In the genomic region with DNA sequence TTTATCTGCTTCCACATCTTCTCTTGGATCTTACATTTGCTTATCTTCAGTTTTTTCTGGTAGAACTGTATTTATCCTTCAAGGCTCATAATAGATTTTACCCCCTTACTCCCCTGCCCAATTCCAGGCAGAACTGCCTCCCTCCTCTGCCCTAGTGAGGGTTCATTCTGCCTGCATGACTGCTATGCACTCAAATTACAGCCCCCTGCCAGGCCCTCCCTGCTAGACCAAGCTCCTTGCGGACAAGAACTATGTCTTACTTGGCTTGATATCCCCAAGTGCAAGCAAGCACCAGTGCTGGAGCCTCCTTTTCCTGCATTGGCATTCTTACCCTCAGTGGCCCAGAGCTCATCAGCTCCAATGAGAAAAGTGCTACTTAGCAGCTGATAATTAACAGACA, we compare ENCODE assay signal across 16 cellular contexts. TPM values are rescaled to one million over a fixed set of nuclear protein-coding genes. Genes with fewer than 3 reads are reported as not detected.
DNase-seq lines count a peak whose midpoint lies in the region; ATAC-seq, FAIRE-seq and TF ChIP-seq lines count a peak whose summit lies in the region.
"Had no signal": no experiment of that assay in that cellular context is flagged by ENCODE, and none has a peak within 500 bp of the region (broad histone marks: within the 10 kb centered on the region; RNA-seq: fewer than 3 reads in every experiment).

No MANE protein-coding gene starts in this region.

- CTCF ChIA-PET in activated CD4-positive, alpha-beta memory T cell treated with anti-CD3 and anti-CD28 coated beads for 36 hours (lab: Charles Lee) = interaction anchor here (0.8 to 3.6 kb wide), 6 partner anchors 22 to 213 kb away, joined by 3 to 21 read pairs (median 4); no protein-coding TSS in a partner anchor
- CTCF ChIA-PET in activated CD4-positive, alpha-beta memory T cell treated with anti-CD3 and anti-CD28 coated beads, Interleukin-2, amount 10 ng/mL, durations not matched to agents 7 days and 5 days (lab: Charles Lee) = interaction anchor here (0.9 to 1.3 kb wide), 4 partner anchors 20 to 224 kb away, joined by 3 to 4 read pairs (median 3); no protein-coding TSS in a partner anchor
- CTCF ChIA-PET in H1 (lab: Charles Lee; ENCODE audit: partially characterized antibody) = interaction anchor here (1.0 to 5.2 kb wide), 11 partner anchors 8 to 209 kb away, joined by 3 to 27 read pairs (median 4); no protein-coding TSS in a partner anchor

- no peak overlapping the region for H3K23ac ChIP-seq in H1 (ENCODE audit: insufficient read length)

- TF ChIP-seq RAD21 in H1 (IDR thresholded peaks at IDR 0.05 in 1 of 2, conservative IDR thresholded peaks at IDR 0.05 in 1 of 2; ENCODE audit: low read depth in 2 of 2, low read length in 2 of 2) = no peak

- H3K23me2 ChIP-seq in H1 (ENCODE audit: low read depth, low read length) = no peaks in the 10 kb centered on the region

- DNase-seq in activated CD4-positive, alpha-beta memory T cell treated with anti-CD3 and anti-CD28 coated beads for 36 hours = no peak
- no peak for DNase-seq in activated CD4-positive, alpha-beta memory T cell treated with anti-CD3 and anti-CD28 coated beads, Interleukin-2, amount 10 ng/mL, durations not matched to agents 7 days and 5 days
- DNase-seq in H1 (ENCODE audit: low read depth in 1 of 2, low spot score in 2 of 2) = no peak
- no peak for DNase-seq in gastrocnemius medialis
- DNase-seq in HCEC 1CT = no peak
- no peak for DNase-seq in vagina (ENCODE audit: extremely low spot score in 2 of 2)
- DNase-seq: ACHN; activated CD4-positive, CD25-positive, alpha-beta regulatory T cell treated with anti-CD3 and anti-CD28 coated beads, Interleukin-2, amount 50 U/mL, for 72 hours; erythroblast; kidney; mucosa of descending colon; NCI-H82 had no signal

- 0 out of 2 replicates have a peak overlapping the region, but pooled peaks have one; percentile 3 for H2AK5ac ChIP-seq in H1 (ENCODE audit: low read depth, low read length)

- H3K14ac ChIP-seq in H1 (ENCODE audit: insufficient read length) = no peak overlapping the region

- 6% methylated on average over 1 of the region's 1 CpG; no CpG with 5 or more reads in 1 of the 2 experiments for WGBS in H1 (ENCODE audit: extremely low coverage in 1 of 2, insufficient coverage in 1 of 2, insufficient read length in 1 of 2, insufficient replicate concordance in 2 of 2, low coverage in 1 of 2, low lambda C conversion rate in 2 of 2, missing lambda C conversion rate in 1 of 2), 2 experiments

- no peaks in the 10 kb centered on the region for H3K27me3 Mint-ChIP-seq in activated CD4-positive, alpha-beta memory T cell treated with anti-CD3 and anti-CD28 coated beads for 36 hours
- no peaks in the 10 kb centered on the region for H3K27me3 Mint-ChIP-seq in activated CD4-positive, alpha-beta memory T cell treated with anti-CD3 and anti-CD28 coated beads, Interleukin-2, amount 10 ng/mL, durations not matched to agents 7 days and 5 days
- H3K27me3 Mint-ChIP-seq in IgD-negative memory B cell = no peaks in the 10 kb centered on the region

- TF ChIP-seq CTCF in H1 (IDR thresholded peaks at IDR 0.05; ENCODE audit: control extremely low read depth in 1 of 3, insufficient read depth in 1 of 3, low read depth in 1 of 3, low read length in 3 of 3) = no peak
- no peak for TF ChIP-seq CTCF in gastrocnemius medialis (IDR thresholded peaks at IDR 0.05 in 4 of 5, conservative IDR thresholded peaks at IDR 0.05 in 1 of 5)
- TF ChIP-seq CTCF in vagina (IDR thresholded peaks at IDR 0.05) = no peak

- no peak overlapping the region for H3K4me3 Mint-ChIP-seq in activated CD4-positive, alpha-beta memory T cell treated with anti-CD3 and anti-CD28 coated beads for 36 hours
- H3K4me3 Mint-ChIP-seq in activated CD4-positive, alpha-beta memory T cell treated with anti-CD3 and anti-CD28 coated beads, Interleukin-2, amount 10 ng/mL, durations not matched to agents 7 days and 5 days = no peak overlapping the region
- peak overlapping the region in 1 of 4 donors; percentile 6 for H3K4me3 Mint-ChIP-seq in IgD-negative memory B cell

- intact Hi-C loops in activated CD4-positive, alpha-beta memory T cell treated with anti-CD3 and anti-CD28 coated beads for 36 hours (cut with micrococcal nuclease) = loop anchor here (1.0 kb wide), 1 partner anchor 18 kb away; no protein-coding TSS in a partner anchor
- intact Hi-C loops in gastrocnemius medialis (cut with DNase I; ENCODE audit: low total_unique reads) (no loop called here), vagina (cut with DNase I) (no loop called here)

- H4K91ac ChIP-seq in H1 (replicated peaks; ENCODE audit: insufficient read length, low read length) = no peak overlapping the region

- no peak for FAIRE-seq in H1 (lab: Jason Lieb, UNC)
- FAIRE-seq: colon, kidney had no signal

- H3K9me3 Mint-ChIP-seq in activated CD4-positive, alpha-beta memory T cell treated with anti-CD3 and anti-CD28 coated beads for 36 hours = no peaks in the 10 kb centered on the region
- H3K9me3 Mint-ChIP-seq in activated CD4-positive, alpha-beta memory T cell treated with anti-CD3 and anti-CD28 coated beads, Interleukin-2, amount 10 ng/mL, durations not matched to agents 7 days and 5 days = no peaks in the 10 kb centered on the region
- no peaks in the 10 kb centered on the region for H3K9me3 Mint-ChIP-seq in IgD-negative memory B cell

- POLR2A ChIA-PET in activated CD4-positive, alpha-beta memory T cell treated with anti-CD3 and anti-CD28 coated beads for 36 hours (lab: Charles Lee) = interaction anchor here (1.1 to 2.6 kb wide), 2 partner anchors 17 to 30 kb away, joined by 3 to 14 read pairs; partner anchors contain the start of gene MAPKAPK2
- POLR2A ChIA-PET in activated CD4-positive, alpha-beta memory T cell treated with anti-CD3 and anti-CD28 coated beads, Interleukin-2, amount 10 ng/mL, durations not matched to agents 7 days and 5 days (lab: Charles Lee) = interaction anchor here (1.2 to 2.2 kb wide), 3 partner anchors 9 to 16 kb away, joined by 5 to 18 read pairs (median 11); no protein-coding TSS in a partner anchor
- POLR2A ChIA-PET in H1 (lab: Charles Lee; ENCODE audit: partially characterized antibody) = interaction anchor here (0.9 to 1.4 kb wide), 4 partner anchors 9 to 347 kb away, joined by 3 to 6 read pairs (median 3); no protein-coding TSS in a partner anchor

- no peak overlapping the region for H2BK120ac ChIP-seq in H1 (replicated peaks; ENCODE audit: low read depth, low read length)

- no peak overlapping the region for H2BK20ac ChIP-seq in H1 (ENCODE audit: low read length)

- no peaks in the 10 kb centered on the region for H3K36me3 ChIP-seq in H1 (ENCODE audit: control insufficient read depth in 2 of 4, insufficient read depth in 4 of 4, low read length in 3 of 4)
- H3K36me3 ChIP-seq in gastrocnemius medialis = no peaks in the 10 kb centered on the region
- H3K36me3 ChIP-seq in vagina = no peaks in the 10 kb centered on the region
- H3K36me3 ChIP-seq: suprapubic skin had no signal

- H3K56ac ChIP-seq in H1 (replicated peaks; ENCODE audit: insufficient read length, low read depth, low read length) = no peak overlapping the region

- H3K4me2 ChIP-seq in H1 (ENCODE audit: insufficient read depth in 1 of 2, low read depth in 2 of 2, low read length in 2 of 2) = peak overlapping the region; percentile 45 to 50

- peaks cover 0 to 66% of the 10 kb centered on the region in 2 experiments; a peak in 3 of 4 replicates for H3K79me2 ChIP-seq in H1 (ENCODE audit: control insufficient read depth in 1 of 2, insufficient read depth in 2 of 2, low read length in 2 of 2)

- in situ Hi-C loops in gastrocnemius medialis (cut with MboI; ENCODE audit: low sequenced_read_pairs in 4 of 4) = loop anchor here in 2 of 4 donors (25.0 kb wide), 2 partner anchors 609 to 634 kb away; partner anchors contain the start of gene CD55 (in 1 of the 2)

- H2AFZ ChIP-seq in H1 (ENCODE audit: low read length) = no peak overlapping the region

- no peak overlapping the region for H3K9ac ChIP-seq in H1 (replicated peaks in 1 of 4; ENCODE audit: extremely low read depth in 1 of 4, low read depth in 3 of 4, low read length in 3 of 4)

- H3K79me1 ChIP-seq in H1 (ENCODE audit: low read depth, low read length) = peaks cover 8% of the 10 kb centered on the region

- H3K4ac ChIP-seq in H1 (replicated peaks; ENCODE audit: insufficient read length, low read depth, low read length) = no peak overlapping the region

- H3K9me3 ChIP-seq in H1 (ENCODE audit: insufficient read depth in 2 of 2, low read depth in 1 of 2, low read length in 1 of 2) = no peaks in the 10 kb centered on the region
- no peaks in the 10 kb centered on the region for H3K9me3 ChIP-seq in gastrocnemius medialis
- no peaks in the 10 kb centered on the region for H3K9me3 ChIP-seq in vagina
- H3K9me3 ChIP-seq: mucosa of descending colon, suprapubic skin had no signal

- no peak overlapping the region for H3K4me3 ChIP-seq in H1 (ENCODE audit: extremely low read depth in 1 of 4, insufficient read depth in 2 of 4, low read depth in 3 of 4, low read length in 4 of 4)
- H3K4me3 ChIP-seq in gastrocnemius medialis = no peak overlapping the region
- H3K4me3 ChIP-seq in vagina = no peak overlapping the region
- H3K4me3 ChIP-seq: mucosa of descending colon, suprapubic skin had no signal

- no peak overlapping the region for H3K18ac ChIP-seq in H1 (ENCODE audit: extremely low read depth, low read length)

- peak overlapping the region; percentile 87 for H3K27ac Mint-ChIP-seq in activated CD4-positive, alpha-beta memory T cell treated with anti-CD3 and anti-CD28 coated beads for 36 hours
- no peak overlapping the region for H3K27ac Mint-ChIP-seq in activated CD4-positive, alpha-beta memory T cell treated with anti-CD3 and anti-CD28 coated beads, Interleukin-2, amount 10 ng/mL, durations not matched to agents 7 days and 5 days
- H3K27ac Mint-ChIP-seq in IgD-negative memory B cell = peak overlapping the region; percentile 3 to 91 (median 46)

- H3K27ac ChIP-seq in H1 (ENCODE audit: low read depth, low read length) = no peak overlapping the region
- peak overlapping the region; percentile 93 to 98 (median 96) for H3K27ac ChIP-seq in gastrocnemius medialis
- no peak overlapping the region for H3K27ac ChIP-seq in vagina
- H3K27ac ChIP-seq: suprapubic skin had no signal

- no peak for TF ChIP-seq EP300 in H1 (IDR thresholded peaks at IDR 0.05; ENCODE audit: borderline replicate concordance in 1 of 2, low read depth in 2 of 2, low read length in 2 of 2)

- H3K4me1 Mint-ChIP-seq in activated CD4-positive, alpha-beta memory T cell treated with anti-CD3 and anti-CD28 coated beads for 36 hours (ENCODE audit: low read depth) = peaks cover 90% of the 10 kb centered on the region
- H3K4me1 Mint-ChIP-seq in activated CD4-positive, alpha-beta memory T cell treated with anti-CD3 and anti-CD28 coated beads, Interleukin-2, amount 10 ng/mL, durations not matched to agents 7 days and 5 days = peaks cover 78% of the 10 kb centered on the region
- H3K4me1 Mint-ChIP-seq in IgD-negative memory B cell = peaks cover 55 to 81% (median 63%) of the 10 kb centered on the region in 3 donors

- H4K8ac ChIP-seq in H1 (ENCODE audit: extremely low read depth, insufficient read depth, low read length) = no peak overlapping the region

- 0 out of 2 replicates have a peak overlapping the region, but pooled peaks have one; percentile 61 for H2BK12ac ChIP-seq in H1 (ENCODE audit: low read depth, low read length)

- 0 out of 2 replicates have a peak overlapping the region, but pooled peaks have one; percentile 56 for H2BK5ac ChIP-seq in H1 (ENCODE audit: low read depth, low read length)

- TF ChIP-seq POLR2A in H1 (IDR thresholded peaks at IDR 0.05; ENCODE audit: control extremely low read depth in 1 of 2, low read depth in 2 of 2, low read length in 2 of 2) (no peak), gastrocnemius medialis (IDR thresholded peaks at IDR 0.05) (no peak), vagina (IDR thresholded peaks at IDR 0.05) (no peak)

- ATAC-seq in gastrocnemius medialis (no peak), GM19397 (IDR thresholded peaks at IDR 0.05; ENCODE audit: unreplicated experiment) (no peak)
- ATAC-seq: mucosa of descending colon had no signal

- H3K27me3 ChIP-seq in H1 (replicated peaks in 1 of 4; ENCODE audit: control insufficient read depth in 3 of 4, extremely low read depth in 1 of 4, insufficient read depth in 3 of 4, low read length in 3 of 4) (no peaks in the 10 kb centered on the region), gastrocnemius medialis (no peaks in the 10 kb centered on the region), vagina (no peaks in the 10 kb centered on the region)
- H3K27me3 ChIP-seq: suprapubic skin had no signal

- peaks cover 24 to 52% (median 32%) of the 10 kb centered on the region in 4 experiments for H3K4me1 ChIP-seq in H1 (replicated peaks in 1 of 4; ENCODE audit: control insufficient read depth in 3 of 4, insufficient read depth in 4 of 4, low read length in 3 of 4)
- H3K4me1 ChIP-seq in gastrocnemius medialis = peaks cover 98 to 100% of the 10 kb centered on the region in 2 donors
- peaks cover 75% of the 10 kb centered on the region for H3K4me1 ChIP-seq in vagina

- peaks cover 21 to 35% of the 10 kb centered on the region in 2 experiments for H4K20me1 ChIP-seq in H1 (replicated peaks in 1 of 2; ENCODE audit: control insufficient read depth in 1 of 2, insufficient read depth in 2 of 2, low read length in 2 of 2)

- H4K5ac ChIP-seq in H1 (ENCODE audit: insufficient read length, low read depth, low read length) = no peak overlapping the region

- H2BK15ac ChIP-seq in H1 (ENCODE audit: low read length) = no peak overlapping the region

- no peaks in the 10 kb centered on the region for H3K36me3 Mint-ChIP-seq in activated CD4-positive, alpha-beta memory T cell treated with anti-CD3 and anti-CD28 coated beads for 36 hours
- peaks cover 10% of the 10 kb centered on the region for H3K36me3 Mint-ChIP-seq in activated CD4-positive, alpha-beta memory T cell treated with anti-CD3 and anti-CD28 coated beads, Interleukin-2, amount 10 ng/mL, durations not matched to agents 7 days and 5 days (ENCODE audit: low read depth)
- no peaks in the 10 kb centered on the region for H3K36me3 Mint-ChIP-seq in IgD-negative memory B cell

RNA-seq across cellular contexts. Expression of gene MAPKAPK2, which starts 18.1 kb away (rescaled TPM):
- total RNA-seq in activated CD4-positive, alpha-beta memory T cell treated with anti-CD3 and anti-CD28 coated beads for 36 hours = 10 to 100 TPM; 96.9 to 97.4 TPM
- 10 to 100 TPM; 89.1 to 95.2 TPM for total RNA-seq in activated CD4-positive, alpha-beta memory T cell treated with anti-CD3 and anti-CD28 coated beads, Interleukin-2, amount 10 ng/mL, durations not matched to agents 7 days and 5 days
- polyA plus RNA-seq in IgD-negative memory B cell (4.1 TPM), H1 (2011; rRNA removed) (27.5 and 36.9 TPM in 2 replicates)
- total RNA-seq in H1 (2021; fragmentation: NEBNext Ultra II Directional; extraction: Animal tissue kit (Norgen Biotek cat#: 25700)) = 44.9 and 46.6 TPM in 2 replicates
- 30.4 TPM for polyA plus RNA-seq in H1 (2011; cell fraction: cytosol; rRNA removed)
- polyA plus RNA-seq in H1 (2011; cell fraction: nucleus; rRNA removed) = 67.8 TPM
- 30.0 to 35.6 TPM (median 34.3 TPM) in 4 replicates for polyA plus RNA-seq in H1 (2012, experiment 1 of 2)
- polyA plus RNA-seq in H1 (2012, experiment 2 of 2) = 38.6 TPM
- 21.7 TPM for polyA plus RNA-seq in H1 (2013, experiment 1 of 2)
- polyA plus RNA-seq in H1 (2013, experiment 2 of 2) = 21.8 TPM
- 31.9 and 42.5 TPM in 2 replicates for polyA minus RNA-seq in H1 (2011; rRNA and poly(A)+ RNA removed)
- polyA minus RNA-seq in H1 (2011; cell fraction: cytosol; rRNA and poly(A)+ RNA removed) = 20.1 TPM
- polyA minus RNA-seq in H1 (2011; cell fraction: nucleus; rRNA and poly(A)+ RNA removed) = 19.0 TPM
- total RNA-seq in gastrocnemius medialis (100 to 1,000 TPM; 115 to 207 (median 140) TPM), vagina (51.1 TPM)

Comparison
In these comparisons a context has a peak if more than half of its experiments do, and no peak if none do; other contexts are left out.
1. H3K27ac ChIP-seq: peak in gastrocnemius medialis (4 of 4); none in H1 (single experiment) and vagina (single experiment).